In the genomic region with DNA sequence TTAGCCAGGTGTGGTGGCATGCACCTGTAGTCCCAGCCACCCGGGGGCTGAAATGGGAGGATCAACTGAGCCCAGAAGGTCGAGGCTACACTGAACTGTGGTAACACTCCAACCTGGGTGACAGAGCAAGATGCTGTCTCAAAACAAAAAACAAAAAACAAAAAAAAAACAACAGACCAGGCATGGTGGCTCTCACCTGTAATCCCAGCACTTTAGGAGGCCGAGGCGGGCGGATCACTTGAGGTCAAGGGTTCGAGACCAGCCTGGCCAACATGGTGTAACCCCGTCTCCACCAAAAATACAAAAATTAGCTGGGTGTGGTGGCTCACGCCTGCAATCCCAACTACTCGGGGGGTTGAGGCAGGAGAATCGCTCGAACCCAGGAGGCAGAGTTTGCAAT, we compare ENCODE assay signal across 7 cellular contexts. TPM values are rescaled to one million over a fixed set of nuclear protein-coding genes. Genes with fewer than 3 reads are reported as not detected.
DNase-seq lines count a peak whose midpoint lies in the region; ATAC-seq, FAIRE-seq and TF ChIP-seq lines count a peak whose summit lies in the region.
"Not testable (repeated sequence)": the region's sequence is repeated elsewhere in the genome, so short reads cannot be mapped to it uniquely, and the experiment has no call there.

No MANE protein-coding gene starts in this region.

- H3K36me3 ChIP-seq in Karpas-422 (ENCODE audit: insufficient read depth, low read length); esophagus muscularis mucosa; kidney (ENCODE audit: control insufficient read depth in 1 of 2, insufficient read depth in 2 of 2, low read length in 2 of 2); aorta (ENCODE audit: control insufficient read depth in 1 of 2, insufficient read depth in 2 of 2, low read length in 1 of 2): not testable (repeated sequence)

- not testable (repeated sequence) for H3K9ac ChIP-seq in Karpas-422 (ENCODE audit: low read length); kidney (ENCODE audit: low read length in 2 of 2)

- H3K79me2 ChIP-seq in Karpas-422 (ENCODE audit: low read length) = not testable (repeated sequence)

- intact Hi-C loops in esophagus muscularis mucosa (cut with DNase I); kidney (cut with DNase I); aorta (cut with DNase I): not testable (repeated sequence)

- H4K20me1 ChIP-seq in Karpas-422 (ENCODE audit: insufficient read depth, low read depth, low read length) = not testable (repeated sequence)

- not testable (repeated sequence) for H3K4me3 ChIP-seq in Karpas-422 (ENCODE audit: low read length); esophagus muscularis mucosa; kidney (ENCODE audit: low read length in 2 of 2); aorta (ENCODE audit: low read length in 2 of 2)

- POLR2A ChIA-PET in WTC11 (lab: Charles Lee) = not testable (repeated sequence)

- not testable (repeated sequence) for H3K4me1 ChIP-seq in Karpas-422 (ENCODE audit: low read length); kidney (ENCODE audit: control insufficient read depth in 1 of 2, insufficient read depth in 1 of 2, low read depth in 1 of 2, low read length in 2 of 2); aorta (ENCODE audit: control insufficient read depth in 1 of 2, insufficient read depth in 2 of 2, low read length in 2 of 2)
- H3K4me1 ChIP-seq in esophagus muscularis mucosa = peaks cover 0 to 11% (median 4%) of the 10 kb centered on the region in 4 donors

- not testable (repeated sequence) for TF ChIP-seq EP300 in esophagus muscularis mucosa (IDR thresholded peaks at IDR 0.05)

- H3K36me3 Mint-ChIP-seq in WTC11; nephron progenitor cell (ENCODE audit: low read depth): not testable (repeated sequence)

- DNase-seq in EL (peak; percentile 0), Karpas-422 (peak; percentile 26), esophagus muscularis mucosa (ENCODE audit: extremely low spot score) (peak; percentile 29), kidney (peak; percentile 37)
- not testable (repeated sequence) for DNase-seq in WTC11 (ENCODE audit: low spot score); nephron progenitor cell; aorta

- H3K4me3 Mint-ChIP-seq in WTC11, nephron progenitor cell: not testable (repeated sequence)

- not testable (repeated sequence) for H3K27me3 Mint-ChIP-seq in WTC11 (ENCODE audit: low read depth); nephron progenitor cell (ENCODE audit: low read depth, poor library complexity)

- peak overlapping the region; percentile 38; the same call in 1 of the 2 replicates for H3K27ac Mint-ChIP-seq in WTC11
- peak overlapping the region; percentile 25 for H3K27ac Mint-ChIP-seq in nephron progenitor cell

- H3K4me2 ChIP-seq in Karpas-422 (ENCODE audit: low read depth, low read length, poor library complexity, severe bottlenecking) = not testable (repeated sequence)

- CTCF ChIA-PET in WTC11 (lab: Charles Lee) = not testable (repeated sequence)

- H3K4me1 Mint-ChIP-seq in WTC11, nephron progenitor cell: not testable (repeated sequence)

- not testable (repeated sequence) for FAIRE-seq in kidney (lab: Jason Lieb, UNC)

- not testable (repeated sequence) for H2AFZ ChIP-seq in Karpas-422 (ENCODE audit: low read length)

- not testable (repeated sequence) for TF ChIP-seq POLR2A in esophagus muscularis mucosa (IDR thresholded peaks at IDR 0.05; ENCODE audit: low read depth)

- 93% methylated on average over 11 of the region's 11 CpGs for WGBS in esophagus muscularis mucosa
- WGBS in aorta, 2 donors = 93 to 95% methylated on average over 11 of the region's 11 CpGs

- H3K27ac ChIP-seq in Karpas-422 (ENCODE audit: low read length); esophagus muscularis mucosa (replicated peaks in 1 of 4); kidney (ENCODE audit: low read depth in 2 of 2, low read length in 2 of 2); aorta (ENCODE audit: low read depth in 1 of 2, low read length in 2 of 2): not testable (repeated sequence)

- not testable (repeated sequence) for TF ChIP-seq CTCF in WTC11 (IDR thresholded peaks at IDR 0.05); esophagus muscularis mucosa (IDR thresholded peaks at IDR 0.05); kidney (IDR thresholded peaks at IDR 0.05; ENCODE audit: borderline replicate concordance, extremely low read depth, insufficient read depth); nephron progenitor cell (IDR thresholded peaks at IDR 0.05)

- H3K27me3 ChIP-seq in Karpas-422 (ENCODE audit: low read length); esophagus muscularis mucosa; aorta (ENCODE audit: control insufficient read depth in 1 of 2, insufficient read depth in 2 of 2, low read length in 1 of 2): not testable (repeated sequence)

- ATAC-seq in WTC11 = not testable (repeated sequence)
- ATAC-seq in aorta (ENCODE audit: low FRiP score) = peak; percentile 36

- H3K9me3 ChIP-seq in Karpas-422 (ENCODE audit: low read length); esophagus muscularis mucosa; kidney (ENCODE audit: control insufficient read depth in 1 of 2, low read length in 2 of 2); aorta (ENCODE audit: control insufficient read depth, low read length): not testable (repeated sequence)

- H3K9me2 ChIP-seq in Karpas-422 (replicated peaks; ENCODE audit: insufficient read depth, low read length) = not testable (repeated sequence)

- not testable (repeated sequence) for H3K9me3 Mint-ChIP-seq in WTC11, nephron progenitor cell

RNA-seq across cellular contexts. Expression of gene GTF2IRD2B, which starts 12.7 kb away (rescaled TPM):
- total RNA-seq in Karpas-422 (2014; rRNA removed; shearing (Covaris generic); ENCODE audit: low replicate concordance) = 5.5 and 17.9 TPM in 2 replicates
- 8.7 to 11.2 TPM (median 10.8 TPM) in 3 replicates for total RNA-seq in WTC11 (2021)
- total RNA-seq in esophagus muscularis mucosa = 10 to 100 TPM; 60.3 to 80.7 (median 76.7) TPM
- 59.9 TPM for total RNA-seq in kidney
- polyA plus RNA-seq in kidney (ENCODE audit: insufficient read depth, low read depth, low replicate concordance) = 17.5 TPM
- 10 to 100 TPM; 37.9 to 45.9 TPM for total RNA-seq in aorta
- 10 to 100 TPM in 1 of 2 donors, 1 to 10 TPM in 1; 3.3 to 32.7 TPM for polyA plus RNA-seq in aorta

RNA-seq across cellular contexts. Expression of gene RCC1L, which starts 31.4 kb away (rescaled TPM):
- total RNA-seq in Karpas-422 (2014; rRNA removed; shearing (Covaris generic); ENCODE audit: low replicate concordance) = 24.6 and 41.1 TPM in 2 replicates
- 52.3 to 57.0 TPM (median 53.0 TPM) in 3 replicates for total RNA-seq in WTC11 (2021)
- total RNA-seq in esophagus muscularis mucosa = 10 to 100 TPM; 48.6 to 66.2 (median 53.6) TPM
- total RNA-seq in kidney = 37.0 TPM
- polyA plus RNA-seq in kidney (ENCODE audit: insufficient read depth, low read depth, low replicate concordance) = 52.3 TPM
- 10 to 100 TPM; 25.6 to 31.8 TPM for total RNA-seq in aorta
- polyA plus RNA-seq in aorta = 10 to 100 TPM; 22.5 to 26.8 TPM
